ENCODE assay signal across 10 cellular contexts in the genomic region with DNA sequence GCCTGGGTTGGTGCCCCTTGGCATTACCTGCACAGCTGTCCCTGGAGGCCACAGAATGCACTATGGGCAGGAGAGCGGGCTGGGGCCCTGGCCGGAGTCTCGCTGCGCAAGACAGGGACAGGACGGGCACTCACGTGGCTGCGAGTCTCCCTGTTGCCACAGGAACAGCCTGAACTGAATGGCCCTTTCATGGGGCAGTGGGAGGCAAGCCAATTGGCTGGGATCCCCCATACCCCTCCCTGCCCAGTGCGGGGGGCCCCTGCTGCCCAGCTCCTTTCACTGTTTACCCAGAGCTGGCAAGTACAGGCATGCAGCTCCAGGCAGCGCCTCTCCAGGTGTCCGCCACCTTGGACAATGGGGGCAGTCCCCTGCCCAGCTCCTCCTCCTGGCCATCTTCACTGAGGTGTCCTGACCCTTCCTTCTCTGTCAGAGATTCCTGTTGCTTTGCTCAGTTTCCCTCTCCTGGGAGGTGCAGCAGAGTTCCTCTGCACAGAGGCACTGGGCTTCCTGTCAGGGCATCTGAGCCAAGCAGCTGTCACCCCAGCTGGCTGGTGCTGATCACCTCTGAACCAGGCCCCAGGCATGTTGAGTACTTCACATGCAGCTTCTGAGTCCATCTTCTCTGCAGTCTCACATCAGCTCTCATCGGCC. TPM values are rescaled to one million over a fixed set of nuclear protein-coding genes. Genes with fewer than 3 reads are reported as not detected.
DNase-seq lines count a peak whose midpoint lies in the region; ATAC-seq, FAIRE-seq and TF ChIP-seq lines count a peak whose summit lies in the region.
"Had no signal": no experiment of that assay in that cellular context is flagged by ENCODE, and none has a peak within 500 bp of the region (broad histone marks: within the 10 kb centered on the region; RNA-seq: fewer than 3 reads in every experiment).

No MANE protein-coding gene starts in this region.

- DNase-seq in DMS53 (lab: John Stamatoyannopoulos, UW) (peak; percentile 73), NCI-H748 treated with DMSO at 0.1 percent for 48 hours (lab: John Stamatoyannopoulos, UW) (peak; percentile 2), frontal cortex (ENCODE audit: low spot score in 2 of 2) (peak; percentile 65 to 67), posterior cingulate gyrus (peak; percentile 86 to 99 (median 94)), GM12892 (ENCODE audit: insufficient read length) (no peak), COLO829 (ENCODE audit: low spot score) (no peak)
- DNase-seq in stimulated activated CD4-positive, alpha-beta T cell treated with anti-CD3 and anti-CD28 coated beads, Interleukin-4, amount 100 ng/mL, for 4 hours, result no peak

- ATAC-seq in HG03378 (IDR thresholded peaks at IDR 0.05; ENCODE audit: unreplicated experiment), result no peak

- no peak for TF ChIP-seq POLR2A in GM12892 (IDR thresholded peaks at IDR 0.05; ENCODE audit: low read depth, low read length)

- FAIRE-seq in frontal cortex (lab: Jason Lieb, UNC), result no peak
- no peak for FAIRE-seq in GM12892 (lab: Jason Lieb, UNC)
- FAIRE-seq: H54 had no signal

- intact Hi-C loops in posterior cingulate gyrus (cut with DNase I), result no loop called here

RNA-seq across cellular contexts. Expression of gene USP2, which starts 5.2 kb away (rescaled TPM):
- 2.4 TPM for total RNA-seq in frontal cortex
- 1.4 TPM for polyA plus RNA-seq in GM12892 (2012; ENCODE audit: missing spikeins)

RNA-seq across cellular contexts. Expression of gene MFRP, which starts 29.8 kb away (rescaled TPM):
- total RNA-seq in frontal cortex, result not detected
- not detected for polyA plus RNA-seq in GM12892 (2012; ENCODE audit: missing spikeins)
- total RNA-seq: NCI-H460 had no signal

RNA-seq across cellular contexts. Expression of gene C1QTNF5, which starts 35.6 kb away (rescaled TPM):
- 2.4 TPM for total RNA-seq in frontal cortex
- not detected for polyA plus RNA-seq in GM12892 (2012; ENCODE audit: missing spikeins)
- total RNA-seq: NCI-H460 had no signal

RNA-seq across cellular contexts. Expression of gene RNF26, which starts 42.0 kb away (rescaled TPM):
- 2.9 TPM for total RNA-seq in frontal cortex
- polyA plus RNA-seq in GM12892 (2012; ENCODE audit: missing spikeins), result 8.6 TPM

RNA-seq across cellular contexts. Expression of gene THY1, which starts 46.6 kb away (rescaled TPM):
- 15.1 TPM for total RNA-seq in frontal cortex
- polyA plus RNA-seq in GM12892 (2012; ENCODE audit: missing spikeins), result 18.3 TPM
- total RNA-seq: NCI-H460 had no signal

Comparison
In these comparisons a context has a peak if more than half of its experiments do, and no peak if none do; other contexts are left out.
1. DNase-seq: peak in DMS53 (single experiment), NCI-H748 treated with DMSO at 0.1 percent for 48 hours (single experiment), frontal cortex (2 of 2) and posterior cingulate gyrus (10 of 10); none in stimulated activated CD4-positive, alpha-beta T cell treated with anti-CD3 and anti-CD28 coated beads, Interleukin-4, amount 100 ng/mL, for 4 hours (0 of 2), GM12892 (single experiment) and COLO829 (single experiment).